In the genomic region with DNA sequence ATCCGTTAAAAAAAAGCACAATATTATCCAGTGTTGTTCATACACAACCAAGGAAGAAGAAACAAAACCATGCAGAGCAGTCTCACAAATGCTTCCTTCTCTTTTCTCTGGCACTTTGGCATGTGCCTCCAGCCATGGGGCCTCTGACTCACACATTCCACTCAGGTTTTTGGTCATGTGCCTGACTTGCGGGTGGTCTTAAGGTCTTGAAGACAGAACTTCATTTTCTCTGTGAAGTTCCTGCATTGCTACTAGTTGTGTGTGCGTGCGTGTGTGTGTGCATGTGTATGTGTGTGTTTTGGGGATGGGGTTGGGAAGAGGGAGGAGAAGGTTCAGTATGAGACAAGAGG, we compare ENCODE assay signal across 9 cellular contexts.
DNase-seq lines count a peak whose midpoint lies in the region; ATAC-seq and TF ChIP-seq lines count a peak whose summit lies in the region.
"Had no signal": no experiment of that assay in that cellular context is flagged by ENCODE, and none has a peak within 500 bp of the region (broad histone marks: within the 10 kb centered on the region; RNA-seq: fewer than 3 reads in every experiment).

No MANE protein-coding gene starts in this region.

- no peak overlapping the region for H3K4me3 Mint-ChIP-seq in activated naive CD8-positive, alpha-beta T cell treated with anti-CD3 and anti-CD28 coated beads for 36 hours

- no peaks in the 10 kb centered on the region for H3K27me3 Mint-ChIP-seq in activated naive CD8-positive, alpha-beta T cell treated with anti-CD3 and anti-CD28 coated beads for 36 hours

- in situ Hi-C loops in ACHN (cut with HindIII; ENCODE audit: low pct_ligation_motif_present, low pct_unique_long_range_greater_than_20kb, low sequenced_read_pairs) = no loop called here
- in situ Hi-C loops in brain microvascular endothelial cell (cut with HindIII; ENCODE audit: low pct_ligation_motif_present, low sequenced_read_pairs) = no loop called here

- no peak overlapping the region for H3K27ac Mint-ChIP-seq in activated naive CD8-positive, alpha-beta T cell treated with anti-CD3 and anti-CD28 coated beads for 36 hours

- peaks cover 3% of the 10 kb centered on the region for H3K4me1 Mint-ChIP-seq in activated naive CD8-positive, alpha-beta T cell treated with anti-CD3 and anti-CD28 coated beads for 36 hours

- peak overlapping the region; percentile 1 for H3K4me3 ChIP-seq in brain microvascular endothelial cell (ENCODE audit: low read depth, low read length)
- H3K4me3 ChIP-seq: BLaER1 had no signal

- intact Hi-C loops in left colon (cut with DNase I, micrococcal nuclease) = no loop called here

- ATAC-seq in left colon (no peak), GM18511 (IDR thresholded peaks at IDR 0.05; ENCODE audit: unreplicated experiment) (no peak), GM21381 (IDR thresholded peaks at IDR 0.05; ENCODE audit: unreplicated experiment) (no peak)

- no peaks in the 10 kb centered on the region for H3K9me3 Mint-ChIP-seq in activated naive CD8-positive, alpha-beta T cell treated with anti-CD3 and anti-CD28 coated beads for 36 hours

- no peaks in the 10 kb centered on the region for H3K36me3 Mint-ChIP-seq in activated naive CD8-positive, alpha-beta T cell treated with anti-CD3 and anti-CD28 coated beads for 36 hours

- TF ChIP-seq CTCF in brain microvascular endothelial cell (IDR thresholded peaks at IDR 0.05; ENCODE audit: low read depth, low read length, missing control alignments) = no peak

- H3K27ac ChIP-seq in brain microvascular endothelial cell = peak overlapping the region; percentile 28
- H3K27ac ChIP-seq: BLaER1 had no signal

- no peaks in the 10 kb centered on the region for H3K27me3 ChIP-seq in brain microvascular endothelial cell (replicated peaks)
- H3K27me3 ChIP-seq: BLaER1 had no signal

- peak; percentile 65 for DNase-seq in ACHN
- peak; percentile 92 for DNase-seq in M059J (ENCODE audit: low read depth)
- peak; percentile 75 for DNase-seq in brain microvascular endothelial cell
- peak; percentile 9 to 26 for DNase-seq in left colon
- no peak for DNase-seq in activated naive CD8-positive, alpha-beta T cell treated with anti-CD3 and anti-CD28 coated beads for 36 hours
- DNase-seq in HT-29 (ENCODE audit: low spot score) = no peak

- no peaks in the 10 kb centered on the region for H3K36me3 ChIP-seq in brain microvascular endothelial cell (replicated peaks)
- H3K36me3 ChIP-seq: BLaER1 had no signal

Comparison
In these comparisons a context has a peak if more than half of its experiments do, and no peak if none do; other contexts are left out.
1. DNase-seq: peak in ACHN (single experiment), M059J (single experiment), brain microvascular endothelial cell (single experiment) and left colon (2 of 2); none in activated naive CD8-positive, alpha-beta T cell treated with anti-CD3 and anti-CD28 coated beads for 36 hours (single experiment) and HT-29 (single experiment).